ENCODE assay signal across 14 cellular contexts in the genomic region with DNA sequence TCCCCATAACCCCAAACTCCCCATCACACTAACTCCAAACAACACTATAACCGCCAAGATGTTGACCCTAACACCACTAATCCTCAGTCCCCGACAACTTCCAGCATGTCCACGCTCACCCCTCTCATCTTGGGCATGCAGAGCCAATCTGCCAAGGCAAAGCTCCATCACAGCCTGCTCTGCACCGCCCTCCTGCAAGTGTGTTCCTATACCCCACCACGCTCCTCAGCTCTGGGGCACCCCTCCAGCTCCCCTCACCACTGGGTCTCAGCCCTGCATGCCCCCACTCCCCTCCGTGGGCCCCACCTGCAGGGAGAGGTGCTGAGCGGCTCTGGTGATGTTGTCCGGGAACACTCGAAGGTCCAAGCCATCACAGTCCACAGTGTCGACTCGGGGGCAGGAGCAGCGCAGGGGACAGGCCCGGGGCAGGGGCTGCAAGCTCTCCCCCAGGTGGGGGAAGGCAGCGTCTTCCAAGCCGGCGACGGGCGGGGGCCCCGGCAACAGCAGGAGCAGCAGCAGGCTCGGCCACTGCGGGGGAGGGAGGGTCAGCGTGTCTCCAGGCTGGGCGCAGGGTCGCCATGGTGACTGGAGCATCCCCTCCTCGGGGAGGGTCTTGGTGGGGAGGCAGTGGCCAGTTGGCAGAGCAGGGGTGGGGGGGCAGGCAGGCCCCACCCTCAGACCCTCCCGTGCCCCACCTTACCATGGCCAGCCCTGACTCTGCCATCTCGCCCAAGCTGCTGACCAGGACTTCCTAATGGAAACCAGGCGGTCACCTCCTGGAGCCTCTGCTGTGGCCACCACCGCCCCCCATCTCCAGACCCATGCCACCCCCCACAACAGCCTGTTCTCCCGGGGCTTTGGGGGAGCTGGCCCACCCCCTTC. TPM values are rescaled to one million over a fixed set of nuclear protein-coding genes. Genes with fewer than 3 reads are reported as not detected.
A peak's percentile ranks its signal among the peaks of the same experiment; 100 is the strongest.
DNase-seq lines count a peak whose midpoint lies in the region; ATAC-seq and TF ChIP-seq lines count a peak whose summit lies in the region.
"Had no signal": no experiment of that assay in that cellular context is flagged by ENCODE, and none has a peak within 500 bp of the region (broad histone marks: within the 10 kb centered on the region; RNA-seq: fewer than 3 reads in every experiment).

No MANE protein-coding gene starts in this region.

- peak overlapping the region; percentile 83 for H2AK5ac ChIP-seq in IMR-90 (ENCODE audit: low read depth, low read length)

- DNase-seq in IMR-90 (no peak), coronary artery (ENCODE audit: low spot score) (no peak), nephron progenitor cell (peak; percentile 56), OCI-M2 (lab: John Stamatoyannopoulos, UW; ENCODE audit: unreplicated experiment) (no peak), posterior cingulate gyrus (no peak), iPS-NIHi7 (ENCODE audit: extremely low spot score) (no peak)
- DNase-seq in activated T-cell treated with anti-CD3 and anti-CD28 coated beads, Interleukin-2, amount 50 U/mL, for 72 hours, result no peak
- DNase-seq: activated CD4-positive, alpha-beta T cell treated with anti-CD3 and anti-CD28 coated beads for 48 hours; activated effector memory CD4-positive, alpha-beta T cell treated with anti-CD3 and anti-CD28 coated beads, Interleukin-2, amount 50 U/mL, for 16 hours; naive thymus-derived CD8-positive, alpha-beta T cell; stimulated activated CD4-positive, alpha-beta T cell treated with anti-CD3 and anti-CD28 coated beads, Interleukin-1b, Interleukin-23, amount 100 ng/mL, for 48 hours had no signal

- TF ChIP-seq RAD21 in IMR-90 (IDR thresholded peaks at IDR 0.05; ENCODE audit: low read length), result no peak

- H3K14ac ChIP-seq in IMR-90 (replicated peaks; ENCODE audit: low read depth, low read length), result 0 out of 2 replicates have a peak overlapping the region, but pooled peaks have one; percentile 59

- no peak overlapping the region for H2BK5ac ChIP-seq in IMR-90 (ENCODE audit: low read depth, low read length, poor library complexity, severe bottlenecking)

- H4K5ac ChIP-seq in IMR-90 (ENCODE audit: low read depth, low read length), result peak overlapping the region; percentile 9; the same call in 1 of the 2 replicates

- peak overlapping the region; percentile 15 for H3K9ac ChIP-seq in IMR-90 (ENCODE audit: low read depth, low read length)

- TF ChIP-seq CTCF in IMR-90 (conservative IDR thresholded peaks at IDR 0.05; ENCODE audit: low read depth, low read length), result no peak
- TF ChIP-seq CTCF in coronary artery (IDR thresholded peaks at IDR 0.05), result no peak
- TF ChIP-seq CTCF in nephron progenitor cell (IDR thresholded peaks at IDR 0.05), result no peak

- H3K27ac ChIP-seq in ACC112 (ENCODE audit: low read depth, low read length) (no peak overlapping the region), IMR-90 (ENCODE audit: insufficient read depth, low read length) (peak overlapping the region; percentile 38), coronary artery (peak overlapping the region; percentile 13 to 68)
- H3K27ac ChIP-seq: SJSA1 had no signal

- H2BK20ac ChIP-seq in IMR-90 (ENCODE audit: low read depth, low read length), result peak overlapping the region; percentile 34; the same call in 1 of the 2 replicates

- H3K18ac ChIP-seq in IMR-90 (ENCODE audit: low read depth, low read length), result peak overlapping the region; percentile 3; the same call in 1 of the 2 replicates

- peak overlapping the region; percentile 79 for H2BK120ac ChIP-seq in IMR-90 (ENCODE audit: low read depth, low read length)

- no peak for TF ChIP-seq POLR2A in IMR-90 (IDR thresholded peaks at IDR 0.05; ENCODE audit: low read depth, low read length)

- H3K4me3 ChIP-seq in ACC112 (ENCODE audit: low read depth, low read length), result peak overlapping the region; percentile 72
- peak overlapping the region; percentile 51 for H3K4me3 ChIP-seq in IMR-90 (ENCODE audit: insufficient read depth, low read depth, low read length)
- peak overlapping the region; percentile 64 for H3K4me3 ChIP-seq in coronary artery
- H3K4me3 ChIP-seq: SJSA1 had no signal

- H3K79me2 ChIP-seq in ACC112 (ENCODE audit: control insufficient read depth, insufficient read depth, low read length, unreplicated experiment), result no peaks in the 10 kb centered on the region

- intact Hi-C loops in IMR-90 (cut with micrococcal nuclease), result no loop called here
- intact Hi-C loops in posterior cingulate gyrus (cut with DNase I), result no loop called here

- H4K91ac ChIP-seq in IMR-90 (ENCODE audit: insufficient read depth, low read depth, low read length), result peak overlapping the region; percentile 68

- peak overlapping the region; percentile 55 for H2AK9ac ChIP-seq in IMR-90 (replicated peaks; ENCODE audit: low read depth, low read length, poor library complexity)

- H3K4ac ChIP-seq in IMR-90 (ENCODE audit: low read depth, low read length), result peak overlapping the region; percentile 50

- 7% methylated on average over 7 of the region's 30 CpGs; no CpG with 5 or more reads in 1 of the 2 experiments for WGBS in IMR-90 (ENCODE audit: extremely low coverage in 2 of 2, insufficient read length in 1 of 2), 2 experiments

- peak overlapping the region; percentile 71 for H3K23ac ChIP-seq in IMR-90 (ENCODE audit: low read depth, low read length)

- peaks cover 0 to 4% of the 10 kb centered on the region in 2 experiments; a peak in 1 of 4 replicates for H3K79me1 ChIP-seq in IMR-90 (ENCODE audit: low read depth in 1 of 2, low read length in 2 of 2)

- H3K9me3 Mint-ChIP-seq in nephron progenitor cell, result no peaks in the 10 kb centered on the region
- H3K9me3 Mint-ChIP-seq in activated T-cell treated with anti-CD3 and anti-CD28 coated beads, Interleukin-2, amount 50 U/mL, for 72 hours, result no peaks in the 10 kb centered on the region
- H3K9me3 Mint-ChIP-seq: naive thymus-derived CD8-positive, alpha-beta T cell had no signal

- peaks cover 5% of the 10 kb centered on the region for H3K9me1 ChIP-seq in IMR-90 (ENCODE audit: insufficient read depth, low read length)

- CTCF ChIA-PET in IMR-90 (lab: Yijun Ruan, JAX), result interaction anchor here (0.7 to 2.7 kb wide), 3 partner anchors 15 to 56 kb away, joined by 3 to 8 read pairs (median 3); partner anchors contain the start of gene DCAF15

- peak; percentile 58 for ATAC-seq in IMR-90 (ENCODE audit: low read depth)
- no peak for ATAC-seq in activated T-cell treated with anti-CD3 and anti-CD28 coated beads, Interleukin-2, amount 50 U/mL, for 72 hours (replicated peaks in 1 of 2)
- ATAC-seq: naive thymus-derived CD8-positive, alpha-beta T cell had no signal

- POLR2A ChIA-PET in IMR-90 (lab: Charles Lee; ENCODE audit: unreplicated experiment), result interaction anchor here (0.8 kb wide), 1 partner anchor 15 kb away, joined by 3 read pairs; no protein-coding TSS in a partner anchor

- H3K4me1 Mint-ChIP-seq in nephron progenitor cell, result peaks cover 35% of the 10 kb centered on the region
- H3K4me1 Mint-ChIP-seq in activated T-cell treated with anti-CD3 and anti-CD28 coated beads, Interleukin-2, amount 50 U/mL, for 72 hours (ENCODE audit: low read depth), result peaks cover 7% of the 10 kb centered on the region

- peak overlapping the region; percentile 83 for H3K4me2 ChIP-seq in IMR-90 (ENCODE audit: low read depth, low read length)

- H3K27me3 ChIP-seq in ACC112 (ENCODE audit: insufficient read depth, low read length), result no peaks in the 10 kb centered on the region
- H3K27me3 ChIP-seq in IMR-90 (ENCODE audit: control insufficient read depth, insufficient read depth, low read length), result no peaks in the 10 kb centered on the region
- H3K27me3 ChIP-seq: SJSA1 had no signal

- peak overlapping the region; percentile 38 for H2AFZ ChIP-seq in ACC112 (ENCODE audit: low read length, unreplicated experiment)
- H2AFZ ChIP-seq in IMR-90 (replicated peaks; ENCODE audit: low read length, poor library complexity), result peak overlapping the region; percentile 86

- no peaks in the 10 kb centered on the region for H3K9me3 ChIP-seq in IMR-90 (ENCODE audit: control insufficient read depth, insufficient read depth, low read length)
- H3K9me3 ChIP-seq: SJSA1 had no signal

- H3K27ac Mint-ChIP-seq in nephron progenitor cell, result peak overlapping the region; percentile 26
- no peak overlapping the region for H3K27ac Mint-ChIP-seq in activated T-cell treated with anti-CD3 and anti-CD28 coated beads, Interleukin-2, amount 50 U/mL, for 72 hours
- H3K27ac Mint-ChIP-seq: naive thymus-derived CD8-positive, alpha-beta T cell had no signal

- H3K4me3 Mint-ChIP-seq in nephron progenitor cell, result peak overlapping the region; percentile 65
- no peak overlapping the region for H3K4me3 Mint-ChIP-seq in activated T-cell treated with anti-CD3 and anti-CD28 coated beads, Interleukin-2, amount 50 U/mL, for 72 hours
- H3K4me3 Mint-ChIP-seq: naive thymus-derived CD8-positive, alpha-beta T cell had no signal

- in situ Hi-C loops in IMR-90 (cut with MboI; ENCODE audit: low sequenced_read_pairs), result no loop called here

- H3K4me1 ChIP-seq in ACC112 (ENCODE audit: control insufficient read depth, insufficient read depth, low read length, unreplicated experiment), result peaks cover 9% of the 10 kb centered on the region
- H3K4me1 ChIP-seq in IMR-90 (ENCODE audit: control insufficient read depth, insufficient read depth, low read length), result peaks cover 7% of the 10 kb centered on the region

- H2BK15ac ChIP-seq in IMR-90 (ENCODE audit: low read depth, low read length), result peak overlapping the region; percentile 97

- H3K56ac ChIP-seq in IMR-90 (ENCODE audit: extremely low read depth, insufficient read depth, low read length), result no peak overlapping the region

- no TSS peak for BruUV-seq in IMR-90 (replicated peaks; lab: Mats Ljungman, UMichigan)

- dilution Hi-C loops in IMR-90 (cut with HindIII; ENCODE audit: low sequenced_read_pairs, unreplicated experiment), result no loop called here

- H3K36me3 Mint-ChIP-seq in nephron progenitor cell (ENCODE audit: low read depth), result no peaks in the 10 kb centered on the region
- H3K36me3 Mint-ChIP-seq in activated T-cell treated with anti-CD3 and anti-CD28 coated beads, Interleukin-2, amount 50 U/mL, for 72 hours (ENCODE audit: insufficient read depth in 2 of 2), result no peaks in the 10 kb centered on the region
- H3K36me3 Mint-ChIP-seq: naive thymus-derived CD8-positive, alpha-beta T cell had no signal

- H4K8ac ChIP-seq in IMR-90 (ENCODE audit: low read depth in 2 of 2, low read length in 2 of 2), result peak overlapping the region; percentile 23 to 32; a peak in 1 of 4 replicates

- peaks cover 32% of the 10 kb centered on the region for H3K27me3 Mint-ChIP-seq in nephron progenitor cell (ENCODE audit: low read depth, poor library complexity)
- peaks cover 7% of the 10 kb centered on the region for H3K27me3 Mint-ChIP-seq in activated T-cell treated with anti-CD3 and anti-CD28 coated beads, Interleukin-2, amount 50 U/mL, for 72 hours (ENCODE audit: low read depth)

- H4K20me1 ChIP-seq in IMR-90 (ENCODE audit: insufficient read depth, low read length), result no peaks in the 10 kb centered on the region

- H3K36me3 ChIP-seq in ACC112 (ENCODE audit: insufficient read depth, low read length), result no peaks in the 10 kb centered on the region
- peaks cover 5% of the 10 kb centered on the region for H3K36me3 ChIP-seq in IMR-90 (ENCODE audit: control insufficient read depth, insufficient read depth, low read length)
- H3K36me3 ChIP-seq: SJSA1 had no signal

RNA-seq across cellular contexts. Expression of gene PODNL1, which starts 0.5 kb away (rescaled TPM):
- total RNA-seq in IMR-90 (2012; rRNA removed), result under 0.01 TPM in 2 replicates
- polyA plus RNA-seq in IMR-90 (2012; rRNA removed), result 2.3 and 2.4 TPM in 2 replicates
- 4.0 and 5.7 TPM in 2 replicates for polyA plus RNA-seq in IMR-90 (2012; cell fraction: cytosol; rRNA removed)
- polyA plus RNA-seq in IMR-90 (2012; cell fraction: nucleus; rRNA removed; ENCODE audit: low replicate concordance), result 2.6 and 6.9 TPM in 2 replicates
- total RNA-seq in activated T-cell treated with anti-CD3 and anti-CD28 coated beads, Interleukin-2, amount 50 U/mL, for 72 hours, result under 1 TPM in 1 of 2 donors, not detected in 1; 0.81 TPM
- total RNA-seq: dermis microvascular lymphatic vessel endothelial cell; naive thymus-derived CD8-positive, alpha-beta T cell had no signal
- polyA plus RNA-seq: naive thymus-derived CD8-positive, alpha-beta T cell had no signal

RNA-seq across cellular contexts. Expression of gene DCAF15, which starts 14.6 kb away (rescaled TPM):
- 6.8 and 7.5 TPM in 2 replicates for total RNA-seq in IMR-90 (2012; rRNA removed)
- polyA plus RNA-seq in IMR-90 (2012; rRNA removed), result 31.0 and 31.9 TPM in 2 replicates
- 12.6 and 27.6 TPM in 2 replicates for polyA plus RNA-seq in IMR-90 (2012; cell fraction: cytosol; rRNA removed)
- 116 and 298 TPM in 2 replicates for polyA plus RNA-seq in IMR-90 (2012; cell fraction: nucleus; rRNA removed; ENCODE audit: low replicate concordance)
- total RNA-seq in activated T-cell treated with anti-CD3 and anti-CD28 coated beads, Interleukin-2, amount 50 U/mL, for 72 hours, result 10 to 100 TPM; 62.9 to 79.8 TPM

RNA-seq across cellular contexts. Expression of gene CC2D1A, which starts 31.7 kb away (rescaled TPM):
- total RNA-seq in IMR-90 (2012; rRNA removed), result 3.9 and 4.1 TPM in 2 replicates
- 12.4 and 14.7 TPM in 2 replicates for polyA plus RNA-seq in IMR-90 (2012; rRNA removed)
- polyA plus RNA-seq in IMR-90 (2012; cell fraction: cytosol; rRNA removed), result 13.0 and 18.1 TPM in 2 replicates
- polyA plus RNA-seq in IMR-90 (2012; cell fraction: nucleus; rRNA removed; ENCODE audit: low replicate concordance), result 70.8 and 113 TPM in 2 replicates
- total RNA-seq in activated T-cell treated with anti-CD3 and anti-CD28 coated beads, Interleukin-2, amount 50 U/mL, for 72 hours, result 10 to 100 TPM; 39.4 to 44.7 TPM

RNA-seq across cellular contexts. Expression of gene BRME1, which starts 31.8 kb away (rescaled TPM):
- total RNA-seq in IMR-90 (2012; rRNA removed), result 0.18 and 0.28 TPM in 2 replicates
- polyA plus RNA-seq in IMR-90 (2012; rRNA removed), result 0.38 and 0.56 TPM in 2 replicates
- polyA plus RNA-seq in IMR-90 (2012; cell fraction: cytosol; rRNA removed), result 0.03 and 0.48 TPM in 2 replicates
- 0.92 and 1.6 TPM in 2 replicates for polyA plus RNA-seq in IMR-90 (2012; cell fraction: nucleus; rRNA removed; ENCODE audit: low replicate concordance)
- total RNA-seq in activated T-cell treated with anti-CD3 and anti-CD28 coated beads, Interleukin-2, amount 50 U/mL, for 72 hours, result 10 to 100 TPM; 13.2 to 15.7 TPM
